ENCODE assay signal across 10 cellular contexts in genomic region chr2:3650140-3650944, GRCh38. TPM values are rescaled to one million over a fixed set of nuclear protein-coding genes. Genes with fewer than 3 reads are reported as not detected.
DNase-seq lines count a peak whose midpoint lies in the region; ATAC-seq and TF ChIP-seq lines count a peak whose summit lies in the region.
"Had no signal": no experiment of that assay in that cellular context is flagged by ENCODE, and none has a peak within 500 bp of the region (broad histone marks: within the 10 kb centered on the region; RNA-seq: fewer than 3 reads in every experiment).

No MANE protein-coding gene starts in this region.

- H3K9me3 ChIP-seq in CD8-positive, alpha-beta T cell (ENCODE audit: low read length): no peaks in the 10 kb centered on the region

- no peak for ATAC-seq in CD8-positive, alpha-beta T cell
- peak; percentile 4 for ATAC-seq in HG02884 (IDR thresholded peaks at IDR 0.05; ENCODE audit: unreplicated experiment)
- no peak for ATAC-seq in GM18907 (IDR thresholded peaks at IDR 0.05; ENCODE audit: unreplicated experiment)
- no peak for ATAC-seq in GM21576 (IDR thresholded peaks at IDR 0.05; ENCODE audit: unreplicated experiment)

- no peaks in the 10 kb centered on the region for H3K27me3 ChIP-seq in CD8-positive, alpha-beta T cell (ENCODE audit: insufficient read depth, low read length)

- CTCF ChIA-PET in CD8-positive, alpha-beta T cell (lab: Charles Lee): interaction anchor here (0.8 to 3.4 kb wide), 7 partner anchors 8 to 1530 kb away, joined by 3 to 41 read pairs (median 3); no protein-coding TSS in a partner anchor

- no peak overlapping the region for H3K4me3 ChIP-seq in CD8-positive, alpha-beta T cell (ENCODE audit: low read depth, low read length)

- peaks cover 6% of the 10 kb centered on the region for H3K4me1 Mint-ChIP-seq in CD8-positive, alpha-beta T cell (ENCODE audit: low read depth)
- H3K4me1 Mint-ChIP-seq in nephron: peaks cover 21% of the 10 kb centered on the region

- no peak for TF ChIP-seq CTCF in CD8-positive, alpha-beta T cell (IDR thresholded peaks at IDR 0.05)
- no peak for TF ChIP-seq CTCF in nephron (IDR thresholded peaks at IDR 0.05; ENCODE audit: unreplicated experiment in 3 of 3)

- no peaks in the 10 kb centered on the region for H3K36me3 ChIP-seq in CD8-positive, alpha-beta T cell (ENCODE audit: insufficient read depth, low read length)

- no peak overlapping the region for H3K27ac ChIP-seq in CD8-positive, alpha-beta T cell (ENCODE audit: low read depth, low read length)
- H3K27ac ChIP-seq in angular gyrus (ENCODE audit: low read depth, low read length): peak overlapping the region; percentile 80

- peaks cover 5% of the 10 kb centered on the region for H3K27me3 Mint-ChIP-seq in CD8-positive, alpha-beta T cell (ENCODE audit: low read depth)
- H3K27me3 Mint-ChIP-seq in nephron (ENCODE audit: low read depth): peaks cover 24% of the 10 kb centered on the region

- no peaks in the 10 kb centered on the region for H3K36me3 Mint-ChIP-seq in CD8-positive, alpha-beta T cell
- no peaks in the 10 kb centered on the region for H3K36me3 Mint-ChIP-seq in nephron (ENCODE audit: low read depth)

- no peaks in the 10 kb centered on the region for H3K9me3 Mint-ChIP-seq in CD8-positive, alpha-beta T cell
- H3K9me3 Mint-ChIP-seq in nephron: no peaks in the 10 kb centered on the region

- no peak for DNase-seq in CD8-positive, alpha-beta T cell
- DNase-seq in NCI-H128 (lab: John Stamatoyannopoulos, UW; ENCODE audit: unreplicated experiment) (no peak), HPDE6-E6E7 (ENCODE audit: extremely low spot score) (no peak)

- H3K4me1 ChIP-seq in CD8-positive, alpha-beta T cell (ENCODE audit: insufficient read depth, low read length): no peaks in the 10 kb centered on the region

- intact Hi-C loops in CD8-positive, alpha-beta T cell (cut with DNase I, micrococcal nuclease): loop anchor here (2.0 to 5.0 kb wide), 3 partner anchors 73 to 1530 kb away; partner anchors contain the start of genes RNASEH1 (in 1 of the 2) and RPS7 (in 1 of the 2)

- POLR2A ChIA-PET in CD8-positive, alpha-beta T cell (lab: Charles Lee): no interaction called here

- H3K4me3 Mint-ChIP-seq in CD8-positive, alpha-beta T cell: no peak overlapping the region
- peak overlapping the region; percentile 41 to 71 (median 66) for H3K4me3 Mint-ChIP-seq in nephron

- peak overlapping the region; percentile 42 for H3K27ac Mint-ChIP-seq in CD8-positive, alpha-beta T cell
- H3K27ac Mint-ChIP-seq in nephron: peak overlapping the region; percentile 41 to 95 (median 88)

RNA-seq across cellular contexts. Expression of gene ALLC, which starts 7.7 kb away (rescaled TPM):
- total RNA-seq in CD8-positive, alpha-beta T cell: not detected
- total RNA-seq: G401, M059J had no signal

RNA-seq across cellular contexts. Expression of gene DCDC2C, which starts 53.0 kb away (rescaled TPM):
- not detected for total RNA-seq in CD8-positive, alpha-beta T cell
- total RNA-seq: G401, M059J had no signal

RNA-seq across cellular contexts. Expression of gene COLEC11, which starts 55.4 kb away (rescaled TPM):
- not detected for total RNA-seq in CD8-positive, alpha-beta T cell
